Comparison of ENCODE assay signal across 1 cellular context in genomic region chr17:50297407-50297865, GRCh38.
TF ChIP-seq lines count a peak whose summit lies in the region.

No MANE protein-coding gene starts in this region.

TF ChIP-seq in HepG2, 621 proteins besides CTCF, POLR2A, EP300 and RAD21 (continued from another document):
- no peak for TF ChIP-seq IRF1 (CRISPR knock-in tag; IDR thresholded peaks at IDR 0.05; ENCODE audit: low read depth)
- no peak for TF ChIP-seq NFATC3 (CRISPR knock-in tag; IDR thresholded peaks at IDR 0.05)
- TF ChIP-seq MZF1 (CRISPR knock-in tag; IDR thresholded peaks at IDR 0.05; ENCODE audit: borderline replicate concordance), result no peak
- TF ChIP-seq NFKBIZ (CRISPR knock-in tag; IDR thresholded peaks at IDR 0.05), result no peak
- TF ChIP-seq ASH2L (IDR thresholded peaks at IDR 0.05; ENCODE audit: insufficient read length, low read depth, low read length), result no peak
- no peak for TF ChIP-seq ZBTB37 (CRISPR knock-in tag; IDR thresholded peaks at IDR 0.05)
- no peak for TF ChIP-seq ZNF235 (CRISPR knock-in tag; IDR thresholded peaks at IDR 0.05; ENCODE audit: borderline replicate concordance)
- no peak for TF ChIP-seq ZNF883 (CRISPR knock-in tag; IDR thresholded peaks at IDR 0.05; ENCODE audit: not compliant biosample characterization)
- TF ChIP-seq KLF9 (CRISPR knock-in tag; IDR thresholded peaks at IDR 0.05; ENCODE audit: low read depth), result no peak
- peak; percentile 67; the same call in 1 of the 2 replicates for TF ChIP-seq REPIN1 (CRISPR knock-in tag; IDR thresholded peaks at IDR 0.05; ENCODE audit: borderline replicate concordance, low read depth)
- no peak for TF ChIP-seq ZNF891 (CRISPR knock-in tag; IDR thresholded peaks at IDR 0.05)
- 0 out of 2 replicates have a peak, but pooled peaks have one; percentile 28 for TF ChIP-seq ZNF3 (CRISPR knock-in tag; IDR thresholded peaks at IDR 0.05)
- TF ChIP-seq PAXIP1 (CRISPR knock-in tag; conservative IDR thresholded peaks at IDR 0.05), result no peak
- no peak for TF ChIP-seq KDM1A (CRISPR knock-in tag; IDR thresholded peaks at IDR 0.05)
- no peak for TF ChIP-seq TEAD2 (CRISPR knock-in tag; IDR thresholded peaks at IDR 0.05)
- TF ChIP-seq NKX3-1 (CRISPR knock-in tag; IDR thresholded peaks at IDR 0.05), result no peak
- no peak for TF ChIP-seq SRF (IDR thresholded peaks at IDR 0.05; ENCODE audit: low read depth, low read length)
- TF ChIP-seq ZNF574 (CRISPR knock-in tag; IDR thresholded peaks at IDR 0.05), result peak; percentile 14; the same call in 1 of the 2 replicates
- TF ChIP-seq SETDB1 (CRISPR knock-in tag; IDR thresholded peaks at IDR 0.05; ENCODE audit: borderline replicate concordance), result no peak
- TF ChIP-seq FOSL2 (CRISPR knock-in tag; IDR thresholded peaks at IDR 0.05), result peak; percentile 20; the same call in 1 of the 2 replicates
- peak; percentile 54; the same call in 1 of the 2 replicates for TF ChIP-seq ELF3 (CRISPR knock-in tag; IDR thresholded peaks at IDR 0.05)
- no peak for TF ChIP-seq PHB2 (IDR thresholded peaks at IDR 0.05; ENCODE audit: partially characterized antibody)
- no peak for TF ChIP-seq NAIF1 (CRISPR knock-in tag; IDR thresholded peaks at IDR 0.05; ENCODE audit: borderline replicate concordance)
- TF ChIP-seq ZKSCAN8 (CRISPR knock-in tag; IDR thresholded peaks at IDR 0.05; ENCODE audit: borderline replicate concordance), result 0 out of 2 replicates have a peak, but pooled peaks have one; percentile 53
- no peak for TF ChIP-seq TRIM22 (IDR thresholded peaks at IDR 0.05)
- TF ChIP-seq ZNF564 (CRISPR knock-in tag; IDR thresholded peaks at IDR 0.05), result no peak
- TF ChIP-seq ZNF691 (CRISPR knock-in tag; IDR thresholded peaks at IDR 0.05; ENCODE audit: borderline replicate concordance, low read depth), result peak; percentile 40; the same call in 1 of the 2 replicates
